In the genomic region with DNA sequence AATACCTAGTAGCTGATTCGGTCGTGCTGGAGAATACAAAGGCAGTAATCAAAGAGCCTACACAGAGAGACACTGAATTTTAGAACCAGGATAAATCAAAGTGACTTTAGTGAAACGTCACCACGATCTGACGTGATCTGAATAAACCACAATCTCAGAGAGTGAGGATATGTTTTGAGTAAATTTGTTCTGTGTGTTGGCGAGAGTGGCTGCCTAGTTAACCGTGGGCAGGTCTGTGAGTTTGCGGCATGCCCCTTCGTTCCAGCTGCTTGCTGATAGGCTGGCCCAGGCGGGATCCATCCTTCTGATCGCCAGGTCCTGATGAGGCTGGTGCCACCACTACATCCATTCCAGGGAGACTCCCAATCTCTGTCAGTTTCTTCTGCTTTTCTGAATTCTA, we compare ENCODE assay signal across 10 cellular contexts. TPM values are rescaled to one million over a fixed set of nuclear protein-coding genes. Genes with fewer than 3 reads are reported as not detected.
DNase-seq lines count a peak whose midpoint lies in the region; ATAC-seq and TF ChIP-seq lines count a peak whose summit lies in the region.
"Had no signal": no experiment of that assay in that cellular context is flagged by ENCODE, and none has a peak within 500 bp of the region (broad histone marks: within the 10 kb centered on the region; RNA-seq: fewer than 3 reads in every experiment).

No MANE protein-coding gene starts in this region.

- peak overlapping the region; percentile 8 for H3K4me3 Mint-ChIP-seq in CD4-positive, alpha-beta T cell
- peak overlapping the region; percentile 68 for H3K4me3 Mint-ChIP-seq in activated B cell treated with CpG ODN at 0.5 μM for 24 hours
- no peak overlapping the region for H3K4me3 Mint-ChIP-seq in progenitor cell of endocrine pancreas (ENCODE audit: low read depth)
- H3K4me3 Mint-ChIP-seq: brain had no signal

- H3K4me1 Mint-ChIP-seq in CD4-positive, alpha-beta T cell (ENCODE audit: low read depth): peaks cover 82% of the 10 kb centered on the region
- H3K4me1 Mint-ChIP-seq in activated B cell treated with CpG ODN at 0.5 μM for 24 hours (peaks cover 98% of the 10 kb centered on the region), progenitor cell of endocrine pancreas (ENCODE audit: low read depth) (peaks cover 38% of the 10 kb centered on the region)

- intact Hi-C loops in CD4-positive, alpha-beta T cell (cut with DNase I, micrococcal nuclease): loop anchor here (2.0 to 10.0 kb wide), 3 partner anchors 36 to 61 kb away; no protein-coding TSS in a partner anchor
- intact Hi-C loops in activated B cell treated with CpG ODN at 0.5 μM for 24 hours (cut with micrococcal nuclease): no loop called here

- H3K27ac ChIP-seq in CD4-positive, alpha-beta T cell (ENCODE audit: low read depth, low read length): no peak overlapping the region

- CTCF ChIA-PET in CD4-positive, alpha-beta T cell (lab: Charles Lee): interaction anchor here (3.5 kb wide), 1 partner anchor 42 kb away, joined by 11 read pairs; no protein-coding TSS in a partner anchor
- CTCF ChIA-PET in activated B cell treated with CpG ODN at 0.5 μM for 24 hours (lab: Charles Lee): interaction anchor here (4.4 kb wide), 1 partner anchor 41 kb away, joined by 23 read pairs; a partner anchor contains a TSS

- H3K36me3 Mint-ChIP-seq in CD4-positive, alpha-beta T cell (ENCODE audit: low read depth): no peaks in the 10 kb centered on the region
- no peaks in the 10 kb centered on the region for H3K36me3 Mint-ChIP-seq in activated B cell treated with CpG ODN at 0.5 μM for 24 hours (ENCODE audit: low read depth)
- no peaks in the 10 kb centered on the region for H3K36me3 Mint-ChIP-seq in progenitor cell of endocrine pancreas (ENCODE audit: insufficient read depth)

- no peaks in the 10 kb centered on the region for H3K9me3 ChIP-seq in CD4-positive, alpha-beta T cell (ENCODE audit: control insufficient read depth, low read length)

- DNase-seq in CD4-positive, alpha-beta T cell: peak in 9 of 10 experiments; percentile 7 to 64 (median 29)
- DNase-seq in activated B cell treated with CpG ODN at 0.5 μM for 24 hours (peak; percentile 34), progenitor cell of endocrine pancreas (ENCODE audit: low spot score, unreplicated experiment) (no peak), NCI-H748 (lab: John Stamatoyannopoulos, UW; ENCODE audit: unreplicated experiment) (no peak), NCI-H524 treated with DMSO at 0.1 percent for 48 hours (lab: John Stamatoyannopoulos, UW) (no peak), cerebellar cortex (ENCODE audit: low spot score) (no peak)
- peak; percentile 8 for DNase-seq in effector CD8-positive, alpha-beta T cell (lab: John Stamatoyannopoulos, UW)
- DNase-seq: NCI-H526 had no signal

- peak overlapping the region; percentile 66 for H3K27ac Mint-ChIP-seq in CD4-positive, alpha-beta T cell
- H3K27ac Mint-ChIP-seq in activated B cell treated with CpG ODN at 0.5 μM for 24 hours (peak overlapping the region; percentile 86), progenitor cell of endocrine pancreas (no peak overlapping the region)

- TF ChIP-seq CTCF in CD4-positive, alpha-beta T cell (IDR thresholded peaks at IDR 0.05): no peak
- TF ChIP-seq CTCF in activated B cell treated with CpG ODN at 0.5 μM for 24 hours (IDR thresholded peaks at IDR 0.05) (no peak), progenitor cell of endocrine pancreas (IDR thresholded peaks at IDR 0.05; ENCODE audit: unreplicated experiment) (no peak)

- no peaks in the 10 kb centered on the region for H3K27me3 ChIP-seq in CD4-positive, alpha-beta T cell (ENCODE audit: control insufficient read depth, insufficient read depth, low read length)

- POLR2A ChIA-PET in CD4-positive, alpha-beta T cell (lab: Charles Lee): interaction anchor here (0.8 kb wide), 1 partner anchor 38 kb away, joined by 3 read pairs; no protein-coding TSS in a partner anchor
- POLR2A ChIA-PET in activated B cell treated with CpG ODN at 0.5 μM for 24 hours (lab: Charles Lee): interaction anchor here (0.6 to 6.4 kb wide), 6 partner anchors 7 to 188 kb away, joined by 3 to 45 read pairs (median 8); a partner anchor contains a TSS

- H3K9me3 Mint-ChIP-seq in CD4-positive, alpha-beta T cell: no peaks in the 10 kb centered on the region
- no peaks in the 10 kb centered on the region for H3K9me3 Mint-ChIP-seq in activated B cell treated with CpG ODN at 0.5 μM for 24 hours
- H3K9me3 Mint-ChIP-seq in progenitor cell of endocrine pancreas (ENCODE audit: low read depth): no peaks in the 10 kb centered on the region
- H3K9me3 Mint-ChIP-seq: brain had no signal

- ATAC-seq in CD4-positive, alpha-beta T cell (ENCODE audit: poor library complexity): peak; percentile 94
- ATAC-seq in HG02642 (IDR thresholded peaks at IDR 0.05; ENCODE audit: poor library complexity, unreplicated experiment): peak; percentile 54
- ATAC-seq in activated B cell treated with CpG ODN at 0.5 μM for 24 hours (ENCODE audit: low read depth): peak; percentile 62

- H3K27me3 Mint-ChIP-seq in CD4-positive, alpha-beta T cell: no peaks in the 10 kb centered on the region
- H3K27me3 Mint-ChIP-seq in activated B cell treated with CpG ODN at 0.5 μM for 24 hours (no peaks in the 10 kb centered on the region), progenitor cell of endocrine pancreas (no peaks in the 10 kb centered on the region)
- H3K27me3 Mint-ChIP-seq: brain had no signal

RNA-seq across cellular contexts. Expression of a gene that starts 40.4 kb away (rescaled TPM):
- 10 to 100 TPM; 13.4 to 14.7 TPM for total RNA-seq in CD4-positive, alpha-beta T cell
- 44.0 and 46.3 TPM in 2 replicates for total RNA-seq in activated B cell treated with CpG ODN at 0.5 μM for 24 hours
- total RNA-seq in progenitor cell of endocrine pancreas: 17.9 and 18.3 TPM in 2 replicates

Comparison
In these comparisons a context has a peak if more than half of its experiments do, and no peak if none do; other contexts are left out.
1. DNase-seq: peak in CD4-positive, alpha-beta T cell (9 of 10), activated B cell treated with CpG ODN at 0.5 μM for 24 hours (single experiment) and effector CD8-positive, alpha-beta T cell (single experiment); none in progenitor cell of endocrine pancreas (single experiment), NCI-H748 (single experiment), NCI-H524 treated with DMSO at 0.1 percent for 48 hours (single experiment) and cerebellar cortex (single experiment).
2. Peak in every context shown above with its lines, with median percentiles within 50 percentile points of each other: ATAC-seq.